In genomic region chr12:53849113-53849512, GRCh38 we compare ENCODE assay signal across 32 cellular contexts.
"Had no signal": no experiment of that assay in that cellular context is flagged by ENCODE, and none has a peak within 500 bp of the region (broad histone marks: within the 10 kb centered on the region; RNA-seq: fewer than 3 reads in every experiment).

No MANE protein-coding gene starts in this region.

- ATAC-seq: activated naive CD4-positive, alpha-beta T cell treated with anti-CD3 and anti-CD28 coated beads, Interleukin-2, amount 50 U/mL, for 72 hours; activated naive CD8-positive, alpha-beta T cell treated with anti-CD3 and anti-CD28 coated beads, Interleukin-2, amount 50 U/mL, for 24 hours; activated T-cell treated with anti-CD3 and anti-CD28 coated beads, Interleukin-2, amount 50 U/mL, for 4 hours; activated T-cell treated with anti-CD3 and anti-CD28 coated beads, Interleukin-2, amount 50 U/mL, for 72 hours; activated T-helper 17 cell treated with anti-CD3 and anti-CD28 coated beads, Interleukin-2, amount 50 U/mL, for 72 hours; body of pancreas had no signal

- H3K4me1 ChIP-seq: adrenal gland, ascending aorta, body of pancreas had no signal

- H3K9me3 ChIP-seq: adrenal gland, ascending aorta, body of pancreas, breast epithelium had no signal

- H3K27ac ChIP-seq: adrenal gland, ascending aorta, body of pancreas, brain microvascular endothelial cell, breast epithelium, cardiac muscle cell had no signal

- DNase-seq: activated effector memory CD4-positive, alpha-beta T cell treated with anti-CD3 and anti-CD28 coated beads, Interleukin-2, amount 50 U/mL, for 16 hours; activated effector memory CD4-positive, alpha-beta T cell treated with Interleukin-2 at 50 U/mL for 16 hours; activated gamma-delta T cell; activated gamma-delta T cell treated with Interleukin-2 at 50 U/mL for 16 hours; activated naive CD4-positive, alpha-beta T cell; activated naive CD4-positive, alpha-beta T cell treated with anti-CD3 and anti-CD28 coated beads for 36 hours; activated naive CD4-positive, alpha-beta T cell treated with anti-CD3 and anti-CD28 coated beads, Interleukin-2, amount 10 ng/mL, durations not matched to agents 7 days and 5 days; activated naive CD4-positive, alpha-beta T cell treated with anti-CD3 and anti-CD28 coated beads, Interleukin-2, amount 50 U/mL, for 16 hours; activated naive CD4-positive, alpha-beta T cell treated with Interleukin-2 at 50 U/mL for 16 hours; activated naive CD8-positive, alpha-beta T cell treated with anti-CD3 and anti-CD28 coated beads for 36 hours; activated naive CD8-positive, alpha-beta T cell treated with anti-CD3 and anti-CD28 coated beads, Interleukin-2, amount 10 ng/mL, durations not matched to agents 7 days and 5 days; activated naive CD8-positive, alpha-beta T cell treated with anti-CD3 and anti-CD28 coated beads, Interleukin-2, amount 50 U/mL, for 24 hours; activated T-cell treated with anti-CD3 and anti-CD28 coated beads, Interleukin-2, amount 50 U/mL, for 1 hour; activated T-cell treated with anti-CD3 and anti-CD28 coated beads, Interleukin-2, amount 50 U/mL, for 24 hours; activated T-cell treated with anti-CD3 and anti-CD28 coated beads, Interleukin-2, amount 50 U/mL, for 4 hours; activated T-cell treated with anti-CD3 and anti-CD28 coated beads, Interleukin-2, amount 50 U/mL, for 48 hours; activated T-cell treated with anti-CD3 and anti-CD28 coated beads, Interleukin-2, amount 50 U/mL, for 72 hours; adrenal gland; amniotic stem cell; amygdala; anterior cingulate cortex; aorta; body of pancreas; brain microvascular endothelial cell; caudate nucleus; central memory CD4-positive, alpha-beta T cell; cerebellar nuclear complex had no signal

- H3K36me3 ChIP-seq: adrenal gland, ascending aorta, brain microvascular endothelial cell, breast epithelium, cardiac muscle cell had no signal

- H3K27me3 ChIP-seq: body of pancreas had no signal

- H3K4me3 ChIP-seq: adrenal gland, ascending aorta, body of pancreas, breast epithelium, cardiac muscle cell had no signal
